ENCODE assay signal across 23 cellular contexts in the genomic region with DNA sequence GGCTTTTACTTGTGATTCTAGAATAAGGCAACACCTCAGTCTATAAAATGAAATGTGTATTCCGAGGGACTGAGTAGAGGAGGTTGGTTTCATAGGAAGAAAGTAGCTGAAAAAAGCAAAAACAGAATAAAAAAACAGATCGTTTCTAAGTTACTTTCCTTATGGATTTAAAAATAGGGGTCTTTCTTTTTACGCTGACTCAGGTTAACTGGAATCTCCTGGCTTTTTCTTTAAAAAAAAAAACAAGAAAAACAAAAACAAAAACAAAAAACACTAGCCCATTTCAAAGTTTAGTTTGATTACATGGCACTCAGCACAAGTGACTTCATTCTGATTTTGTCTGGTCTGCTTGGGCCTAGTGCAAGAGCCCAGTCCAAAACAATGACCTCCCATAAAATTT.
"Had no signal": no experiment of that assay in that cellular context is flagged by ENCODE, and none has a peak within 500 bp of the region (broad histone marks: within the 10 kb centered on the region; RNA-seq: fewer than 3 reads in every experiment).

No MANE protein-coding gene starts in this region.

- DNase-seq: dermis blood vessel endothelial cell; dorsolateral prefrontal cortex; effector CD4-positive, alpha-beta T cell; effector memory CD4-positive, alpha-beta T cell; foreskin keratinocyte; heart left ventricle; left cardiac atrium; left lung; left ventricle myocardium superior; lower lobe of right lung; mesenchymal stem cell; mucosa of descending colon; naive B cell; naive thymus-derived CD8-positive, alpha-beta T cell had no signal

- H3K36me3 Mint-ChIP-seq: mesothelial cell of epicardium; naive B cell; naive thymus-derived CD8-positive, alpha-beta T cell had no signal

- ATAC-seq: foreskin keratinocyte; gastroesophageal sphincter; heart left ventricle; left cardiac atrium; left lung; left ventricle myocardium superior; lower lobe of right lung; mucosa of descending colon; naive thymus-derived CD8-positive, alpha-beta T cell had no signal

- H3K27ac ChIP-seq: coronary artery, dorsolateral prefrontal cortex, esophagus muscularis mucosa, foreskin keratinocyte, gastroesophageal sphincter, heart left ventricle, hepatocyte, left lung, lower lobe of right lung had no signal

- H3K9me3 ChIP-seq: esophagus muscularis mucosa, gastroesophageal sphincter, left lung, lower lobe of right lung, mucosa of descending colon had no signal

- H3K4me2 ChIP-seq: hepatocyte had no signal

- H3K4me3 ChIP-seq: coronary artery, dorsolateral prefrontal cortex, esophagus muscularis mucosa, gastroesophageal sphincter, heart left ventricle, hepatocyte, left lung, lower lobe of right lung, mucosa of descending colon had no signal

- H3K27me3 ChIP-seq: esophagus muscularis mucosa, foreskin keratinocyte, gastroesophageal sphincter, hepatocyte, left lung had no signal

- H2AFZ ChIP-seq: hepatocyte had no signal

- H3K4me1 ChIP-seq: esophagus muscularis mucosa, foreskin keratinocyte, gastroesophageal sphincter, heart left ventricle, left lung, lower lobe of right lung had no signal

- H3K4me1 Mint-ChIP-seq: naive B cell had no signal

- FAIRE-seq: endothelial cell of umbilical vein, frontal cortex, islet of Langerhans, keratinocyte had no signal

- H3K36me3 ChIP-seq: esophagus muscularis mucosa, gastroesophageal sphincter, heart left ventricle, left lung, lower lobe of right lung had no signal

- H3K27ac Mint-ChIP-seq: mesothelial cell of epicardium; naive B cell; naive thymus-derived CD8-positive, alpha-beta T cell had no signal

- H3K27me3 Mint-ChIP-seq: naive B cell; naive thymus-derived CD8-positive, alpha-beta T cell had no signal

- H3K4me3 Mint-ChIP-seq: mesothelial cell of epicardium; naive B cell; naive thymus-derived CD8-positive, alpha-beta T cell had no signal
